In genomic region chr4:166981847-166982246, GRCh38 we compare ENCODE assay signal across 20 cellular contexts.
A peak's percentile ranks its signal among the peaks of the same experiment; 100 is the strongest.
DNase-seq lines count a peak whose midpoint lies in the region; ATAC-seq and TF ChIP-seq lines count a peak whose summit lies in the region.
"Had no signal": no experiment of that assay in that cellular context is flagged by ENCODE, and none has a peak within 500 bp of the region (broad histone marks: within the 10 kb centered on the region; RNA-seq: fewer than 3 reads in every experiment).

No MANE protein-coding gene starts in this region.

- H3K4me1 ChIP-seq in neuronal stem cell (ENCODE audit: control insufficient read depth in 2 of 2, insufficient read depth in 1 of 2, low read depth in 1 of 2, low read length in 2 of 2) (no peaks in the 10 kb centered on the region), heart left ventricle (no peaks in the 10 kb centered on the region)

- ATAC-seq in WTC11 = peak; percentile 67
- ATAC-seq in HG03039 (IDR thresholded peaks at IDR 0.05; ENCODE audit: unreplicated experiment) = no peak
- ATAC-seq in heart left ventricle = no peak
- ATAC-seq: GM23338, Right ventricle myocardium inferior had no signal

- H2BK15ac ChIP-seq in neuronal stem cell (ENCODE audit: low read length) = no peak overlapping the region

- TF ChIP-seq CTCF in WTC11 (IDR thresholded peaks at IDR 0.05) (no peak), heart left ventricle (IDR thresholded peaks at IDR 0.05) (no peak)

- peak overlapping the region in 1 of 2 donors; percentile 29 for H3K4me3 ChIP-seq in neuronal stem cell (ENCODE audit: low read length in 2 of 2)
- no peak overlapping the region for H3K4me3 ChIP-seq in heart left ventricle
- H3K4me3 ChIP-seq: GM23338 had no signal

- TF ChIP-seq POLR2A in heart left ventricle (IDR thresholded peaks at IDR 0.05) = no peak

- no peak overlapping the region for H2BK12ac ChIP-seq in neuronal stem cell (ENCODE audit: low read length)

- peak overlapping the region; percentile 57 for H3K18ac ChIP-seq in neuronal stem cell (ENCODE audit: low read length)

- no peak overlapping the region for H2BK120ac ChIP-seq in neuronal stem cell (ENCODE audit: low read depth, low read length)

- H3K27me3 ChIP-seq in neuronal stem cell (ENCODE audit: control insufficient read depth in 3 of 3, insufficient read depth in 3 of 3, low read depth in 1 of 3, low read length in 3 of 3) (no peaks in the 10 kb centered on the region), heart left ventricle (no peaks in the 10 kb centered on the region)

- peak overlapping the region; percentile 89 for H3K23ac ChIP-seq in neuronal stem cell (ENCODE audit: low read depth, low read length, poor library complexity)

- no peak overlapping the region for H3K4me3 Mint-ChIP-seq in WTC11
- H3K4me3 Mint-ChIP-seq: GM23338 had no signal

- WGBS in neuronal stem cell (ENCODE audit: extremely low coverage in 2 of 2, insufficient read length in 2 of 2, insufficient replicate concordance in 1 of 2), 2 donors = no CpG with 5 or more reads among the region's 5 CpGs
- 91 to 100% (median 94%) methylated on average over 3 to 5 of the region's 5 CpGs for WGBS in heart left ventricle, 4 donors

- H3K27me3 Mint-ChIP-seq in WTC11 (ENCODE audit: low read depth) = no peaks in the 10 kb centered on the region

- H3K79me1 ChIP-seq in neuronal stem cell (ENCODE audit: low read depth, low read length) = no peaks in the 10 kb centered on the region

- no peak overlapping the region for H2AFZ ChIP-seq in neuronal stem cell (ENCODE audit: low read length)
- H2AFZ ChIP-seq: GM23338 had no signal

- H3K9me3 Mint-ChIP-seq in WTC11 = no peaks in the 10 kb centered on the region

- no peak overlapping the region for H3K4me2 ChIP-seq in neuronal stem cell (ENCODE audit: insufficient read depth, low read length, poor library complexity, severe bottlenecking)
- H3K4me2 ChIP-seq: GM23338 had no signal

- H3K4ac ChIP-seq in neuronal stem cell (ENCODE audit: low read length) = no peak overlapping the region

- no peak overlapping the region for H4K8ac ChIP-seq in neuronal stem cell (ENCODE audit: low read depth, low read length)

- H3K36me3 Mint-ChIP-seq in WTC11 = no peaks in the 10 kb centered on the region

- H3K14ac ChIP-seq in neuronal stem cell (ENCODE audit: low read length) = no peak overlapping the region

- H3K27ac ChIP-seq in neuronal stem cell (replicated peaks; ENCODE audit: low read length) (no peak overlapping the region), heart left ventricle (no peak overlapping the region)

- H3K9me3 ChIP-seq in neuronal stem cell (replicated peaks in 1 of 2; ENCODE audit: control insufficient read depth in 2 of 2, insufficient read depth in 1 of 2, low read depth in 1 of 2, low read length in 2 of 2) (peaks cover 0 to 4% of the 10 kb centered on the region in 2 donors), heart left ventricle (no peaks in the 10 kb centered on the region)

- POLR2A ChIA-PET in WTC11 (lab: Charles Lee) = no interaction called here

- intact Hi-C loops in heart left ventricle (cut with DNase I) = no loop called here

- peak overlapping the region; percentile 53 for H2BK5ac ChIP-seq in neuronal stem cell (ENCODE audit: low read length)

- H2AK5ac ChIP-seq in neuronal stem cell (ENCODE audit: low read depth, low read length) = no peak overlapping the region

- H3K36me3 ChIP-seq in neuronal stem cell (replicated peaks in 1 of 2; ENCODE audit: control insufficient read depth in 2 of 2, insufficient read depth in 2 of 2, low read length in 2 of 2) (no peaks in the 10 kb centered on the region), heart left ventricle (no peaks in the 10 kb centered on the region)

- CTCF ChIA-PET in WTC11 (lab: Charles Lee) = no interaction called here

- no peak overlapping the region for H3K27ac Mint-ChIP-seq in WTC11
- H3K27ac Mint-ChIP-seq: GM23338 had no signal

- no peaks in the 10 kb centered on the region for H3K4me1 Mint-ChIP-seq in WTC11
- H3K4me1 Mint-ChIP-seq: GM23338 had no signal

- DNase-seq in NCI-H82 (lab: John Stamatoyannopoulos, UW) (peak; percentile 1), NCI-H82 treated with DMSO at 0.1 percent for 48 hours (lab: John Stamatoyannopoulos, UW; ENCODE audit: unreplicated experiment) (no peak), WTC11 (ENCODE audit: low spot score) (peak; percentile 33), neuronal stem cell (ENCODE audit: low spot score) (no peak), T1000 (lab: John Stamatoyannopoulos, UW) (no peak), heart left ventricle (no peak), HUDEP-2 (lab: John Stamatoyannopoulos, UW; ENCODE audit: unreplicated experiment in 76 of 76) (no peak)
- DNase-seq: 8988T; COR-L47; DMS 273 treated with DMSO at 0.1 percent for 48 hours; GDM1; MM.1S; NCI-H1092; NCI-H1436 treated with DMSO at 0.1 percent for 48 hours; NCI-H2029; NCI-H526 treated with DMSO at 0.1 percent for 48 hours; NK-92 treated with Interleukin-12 subunit alpha and Interleukin-12 subunit beta, amount 100 ng/mL, for 24 hours had no signal

- no peak overlapping the region for H3K9ac ChIP-seq in neuronal stem cell (ENCODE audit: low read depth, low read length, poor library complexity)

- H4K91ac ChIP-seq in neuronal stem cell (ENCODE audit: low read depth, low read length, poor library complexity) = no peak overlapping the region

TF ChIP-seq in WTC11, 78 proteins besides CTCF, POLR2A, EP300 and RAD21:
- TF ChIP-seq MXD4 (CRISPR knock-in tag; IDR thresholded peaks at IDR 0.05; ENCODE audit: borderline replicate concordance) = no peak
- TF ChIP-seq USF2 (CRISPR knock-in tag; IDR thresholded peaks at IDR 0.05) = peak; percentile 40

Comparison
In these comparisons a context has a peak if more than half of its experiments do, and no peak if none do; other contexts are left out.
1. DNase-seq: peak in NCI-H82 (single experiment) and WTC11 (single experiment); none in NCI-H82 treated with DMSO at 0.1 percent for 48 hours (single experiment), neuronal stem cell (single experiment), T1000 (single experiment), heart left ventricle (0 of 5) and HUDEP-2 (0 of 76).